ENCODE assay signal across 26 cellular contexts in the genomic region with DNA sequence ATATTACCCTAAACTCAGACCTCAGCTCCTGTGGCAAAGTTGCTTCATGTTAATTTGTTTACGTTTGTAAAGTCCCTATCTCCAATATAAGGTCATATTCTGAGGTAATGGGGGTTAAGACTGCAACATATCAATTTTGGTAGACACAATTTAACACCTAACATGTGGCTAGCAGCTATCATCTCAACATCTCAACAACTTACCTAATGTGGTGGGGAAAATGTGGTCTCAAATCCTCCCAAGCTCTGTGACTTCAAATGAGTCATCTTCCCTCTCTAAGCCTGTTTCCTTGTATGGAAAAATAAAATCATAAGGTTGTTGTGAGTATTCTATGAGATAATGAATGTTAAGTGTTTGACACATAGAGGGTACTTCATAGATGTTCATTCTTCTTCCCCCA.
DNase-seq lines count a peak whose midpoint lies in the region; ATAC-seq, FAIRE-seq and TF ChIP-seq lines count a peak whose summit lies in the region.
"Had no signal": no experiment of that assay in that cellular context is flagged by ENCODE, and none has a peak within 500 bp of the region (broad histone marks: within the 10 kb centered on the region; RNA-seq: fewer than 3 reads in every experiment).

No MANE protein-coding gene starts in this region.

- ATAC-seq in activated naive CD8-positive, alpha-beta T cell treated with anti-CD3 and anti-CD28 coated beads, Interleukin-2, amount 50 U/mL, for 24 hours: peak; percentile 80
- no peak for ATAC-seq in foreskin keratinocyte
- ATAC-seq in stimulated activated naive CD8-positive, alpha-beta T cell treated with anti-CD3 and anti-CD28 coated beads, Interleukin-15, amount 100 ng/mL, for 72 hours: peak; percentile 42
- ATAC-seq: HCT116 had no signal

- H3K9ac ChIP-seq in kidney (ENCODE audit: low read length in 2 of 2): no peak overlapping the region
- H3K9ac ChIP-seq: BLaER1 had no signal

- no peaks in the 10 kb centered on the region for H3K27me3 ChIP-seq in foreskin keratinocyte
- H3K27me3 ChIP-seq: BLaER1, SJCRH30 had no signal

- intact Hi-C loops in kidney (cut with DNase I): no loop called here

- H3K27ac ChIP-seq in foreskin keratinocyte: no peak overlapping the region
- H3K27ac ChIP-seq in kidney (ENCODE audit: low read depth in 2 of 2, low read length in 2 of 2): no peak overlapping the region
- H3K27ac ChIP-seq: 22Rv1, BLaER1, HL-60, SJCRH30 had no signal

- no peak overlapping the region for H3K4me3 ChIP-seq in kidney (ENCODE audit: low read length in 2 of 2)
- H3K4me3 ChIP-seq: BLaER1, SJCRH30 had no signal

- H3K36me3 Mint-ChIP-seq in activated naive CD8-positive, alpha-beta T cell treated with anti-CD3 and anti-CD28 coated beads, Interleukin-2, amount 50 U/mL, for 24 hours (ENCODE audit: low read depth): no peaks in the 10 kb centered on the region
- H3K36me3 Mint-ChIP-seq in activated naive CD8-positive, alpha-beta T cell treated with anti-CD3 and anti-CD28 coated beads for 36 hours: no peaks in the 10 kb centered on the region
- H3K36me3 Mint-ChIP-seq: CD4-positive, alpha-beta memory T cell had no signal

- FAIRE-seq in kidney (lab: Jason Lieb, UNC): no peak
- FAIRE-seq: G401.6, GM12892, H1 had no signal

- H3K9me3 ChIP-seq in kidney (ENCODE audit: control insufficient read depth in 1 of 2, low read length in 2 of 2): no peaks in the 10 kb centered on the region
- H3K9me3 ChIP-seq: Caco-2, SJCRH30 had no signal

- H3K27ac Mint-ChIP-seq in activated naive CD8-positive, alpha-beta T cell treated with anti-CD3 and anti-CD28 coated beads, Interleukin-2, amount 50 U/mL, for 24 hours: peak overlapping the region; percentile 59
- no peak overlapping the region for H3K27ac Mint-ChIP-seq in activated naive CD8-positive, alpha-beta T cell treated with anti-CD3 and anti-CD28 coated beads for 36 hours
- H3K27ac Mint-ChIP-seq in stimulated activated naive CD8-positive, alpha-beta T cell treated with anti-CD3 and anti-CD28 coated beads, Interleukin-15, amount 100 ng/mL, for 72 hours: no peak overlapping the region
- H3K27ac Mint-ChIP-seq: CD4-positive, alpha-beta memory T cell had no signal

- DNase-seq in DMS53 (lab: John Stamatoyannopoulos, UW) (peak; percentile 11), DMS53 treated with DMSO at 0.1 percent for 48 hours (lab: John Stamatoyannopoulos, UW; ENCODE audit: unreplicated experiment) (no peak), foreskin keratinocyte (peak; percentile 5 to 9), kidney (no peak), GOT3 (lab: John Stamatoyannopoulos, UW) (no peak)
- no peak for DNase-seq in activated naive CD8-positive, alpha-beta T cell treated with anti-CD3 and anti-CD28 coated beads, Interleukin-2, amount 50 U/mL, for 24 hours
- DNase-seq in activated naive CD8-positive, alpha-beta T cell treated with anti-CD3 and anti-CD28 coated beads for 36 hours: no peak
- DNase-seq in stimulated activated naive CD8-positive, alpha-beta T cell treated with anti-CD3 and anti-CD28 coated beads, Interleukin-15, amount 100 ng/mL, for 72 hours: no peak
- DNase-seq: ACHN; Caco-2; CD4-positive, alpha-beta memory T cell; DMS 273 treated with DMSO at 0.1 percent for 48 hours; KBM-7; NCI-H1092 treated with DMSO at 0.1 percent for 48 hours; NCI-H1436 treated with DMSO at 0.1 percent for 48 hours; NCI-H2081; NCI-H510A; NCI-H748 treated with DMSO at 0.1 percent for 48 hours had no signal

- peaks cover 9% of the 10 kb centered on the region for H3K4me1 Mint-ChIP-seq in activated naive CD8-positive, alpha-beta T cell treated with anti-CD3 and anti-CD28 coated beads, Interleukin-2, amount 50 U/mL, for 24 hours
- H3K4me1 Mint-ChIP-seq in activated naive CD8-positive, alpha-beta T cell treated with anti-CD3 and anti-CD28 coated beads for 36 hours: peaks cover 4% of the 10 kb centered on the region
- H3K4me1 Mint-ChIP-seq in stimulated activated naive CD8-positive, alpha-beta T cell treated with anti-CD3 and anti-CD28 coated beads, Interleukin-15, amount 100 ng/mL, for 72 hours: peaks cover 7% of the 10 kb centered on the region
- H3K4me1 Mint-ChIP-seq: CD4-positive, alpha-beta memory T cell had no signal

- H3K9me3 Mint-ChIP-seq in activated naive CD8-positive, alpha-beta T cell treated with anti-CD3 and anti-CD28 coated beads, Interleukin-2, amount 50 U/mL, for 24 hours: peaks cover 37% of the 10 kb centered on the region
- H3K9me3 Mint-ChIP-seq in activated naive CD8-positive, alpha-beta T cell treated with anti-CD3 and anti-CD28 coated beads for 36 hours: peaks cover 14% of the 10 kb centered on the region
- H3K9me3 Mint-ChIP-seq in stimulated activated naive CD8-positive, alpha-beta T cell treated with anti-CD3 and anti-CD28 coated beads, Interleukin-15, amount 100 ng/mL, for 72 hours: peaks cover 31 to 52% of the 10 kb centered on the region in 2 donors

- H3K36me3 ChIP-seq in kidney (ENCODE audit: control insufficient read depth in 1 of 2, insufficient read depth in 2 of 2, low read length in 2 of 2): no peaks in the 10 kb centered on the region
- H3K36me3 ChIP-seq: BLaER1, SJCRH30 had no signal

- no peaks in the 10 kb centered on the region for H3K4me1 ChIP-seq in foreskin keratinocyte
- H3K4me1 ChIP-seq in kidney (ENCODE audit: control insufficient read depth in 1 of 2, insufficient read depth in 1 of 2, low read depth in 1 of 2, low read length in 2 of 2): no peaks in the 10 kb centered on the region
- H3K4me1 ChIP-seq: BLaER1, Caco-2, SJCRH30 had no signal

- no peak overlapping the region for H3K4me3 Mint-ChIP-seq in activated naive CD8-positive, alpha-beta T cell treated with anti-CD3 and anti-CD28 coated beads, Interleukin-2, amount 50 U/mL, for 24 hours
- H3K4me3 Mint-ChIP-seq in activated naive CD8-positive, alpha-beta T cell treated with anti-CD3 and anti-CD28 coated beads for 36 hours: no peak overlapping the region
- H3K4me3 Mint-ChIP-seq in stimulated activated naive CD8-positive, alpha-beta T cell treated with anti-CD3 and anti-CD28 coated beads, Interleukin-15, amount 100 ng/mL, for 72 hours: no peak overlapping the region
- H3K4me3 Mint-ChIP-seq: CD4-positive, alpha-beta memory T cell had no signal

- TF ChIP-seq CTCF in foreskin keratinocyte (conservative IDR thresholded peaks at IDR 0.05) (no peak), kidney (IDR thresholded peaks at IDR 0.05; ENCODE audit: borderline replicate concordance, extremely low read depth, insufficient read depth) (no peak)

- peaks cover 4% of the 10 kb centered on the region for H3K27me3 Mint-ChIP-seq in activated naive CD8-positive, alpha-beta T cell treated with anti-CD3 and anti-CD28 coated beads, Interleukin-2, amount 50 U/mL, for 24 hours
- peaks cover 9% of the 10 kb centered on the region for H3K27me3 Mint-ChIP-seq in activated naive CD8-positive, alpha-beta T cell treated with anti-CD3 and anti-CD28 coated beads for 36 hours
- peaks cover 10% of the 10 kb centered on the region for H3K27me3 Mint-ChIP-seq in stimulated activated naive CD8-positive, alpha-beta T cell treated with anti-CD3 and anti-CD28 coated beads, Interleukin-15, amount 100 ng/mL, for 72 hours

Comparison
In these comparisons a context has a peak if more than half of its experiments do, and no peak if none do; other contexts are left out.
1. DNase-seq: peak in DMS53 (single experiment) and foreskin keratinocyte (2 of 2); none in DMS53 treated with DMSO at 0.1 percent for 48 hours (single experiment), activated naive CD8-positive, alpha-beta T cell treated with anti-CD3 and anti-CD28 coated beads, Interleukin-2, amount 50 U/mL, for 24 hours (single experiment), activated naive CD8-positive, alpha-beta T cell treated with anti-CD3 and anti-CD28 coated beads for 36 hours (single experiment), stimulated activated naive CD8-positive, alpha-beta T cell treated with anti-CD3 and anti-CD28 coated beads, Interleukin-15, amount 100 ng/mL, for 72 hours (0 of 2), kidney (single experiment) and GOT3 (single experiment).